Comparison of ENCODE assay signal across 8 cellular contexts in the genomic region with DNA sequence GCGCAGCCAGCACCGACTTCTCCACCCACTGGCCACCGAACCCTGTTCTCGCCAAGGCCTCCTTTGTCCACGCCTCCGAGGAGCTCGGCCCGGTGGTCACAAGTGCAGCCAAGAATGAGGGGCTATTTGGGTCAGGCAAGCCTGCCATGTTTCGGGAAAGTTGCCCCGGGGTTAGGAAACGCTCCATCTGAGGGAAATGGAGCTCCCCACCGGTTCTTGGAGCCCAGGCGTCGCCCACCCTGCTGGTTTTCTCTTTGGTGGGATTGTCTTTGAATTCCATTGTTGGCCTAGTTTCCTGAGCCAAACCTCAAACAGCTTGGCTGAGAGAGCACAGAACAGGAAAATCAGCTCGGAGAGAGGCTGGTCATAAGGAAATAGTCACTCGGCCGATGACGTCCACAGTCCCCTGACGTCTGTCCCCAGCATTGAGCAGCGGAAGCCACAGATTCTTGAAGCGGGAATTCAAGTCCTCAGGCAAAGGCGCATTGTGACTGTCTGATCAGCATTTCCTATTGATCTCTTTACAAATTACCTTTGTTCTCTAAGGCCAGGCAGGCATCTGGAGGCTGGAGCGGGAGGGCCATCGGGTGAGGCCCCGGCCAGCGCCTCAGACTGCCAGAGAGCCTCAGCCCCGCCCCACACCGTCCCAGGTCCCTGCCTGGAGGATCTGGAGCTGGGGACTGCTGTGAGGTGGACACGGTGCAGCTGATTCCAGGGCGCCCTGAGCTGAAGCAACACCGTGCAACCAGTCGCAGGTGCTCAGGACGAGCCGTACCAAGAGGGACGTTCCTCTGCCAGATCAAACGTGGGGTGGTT.
A peak's percentile ranks its signal among the peaks of the same experiment; 100 is the strongest.
DNase-seq lines count a peak whose midpoint lies in the region; ATAC-seq and TF ChIP-seq lines count a peak whose summit lies in the region.

No MANE protein-coding gene starts in this region.

- DNase-seq in CD1c-positive myeloid dendritic cell (ENCODE audit: extremely low spot score), result peak; percentile 38
- no peak for DNase-seq in RWPE1 (ENCODE audit: low spot score)
- DNase-seq in glomerular endothelial cell (ENCODE audit: extremely low read depth, low read depth, low spot score), result peak; percentile 44
- no peak for DNase-seq in omental fat pad (ENCODE audit: low spot score)
- no peak for DNase-seq in HFFc6

- H3K9me3 Mint-ChIP-seq in HFFc6, result peaks cover 45% of the 10 kb centered on the region

- no peak overlapping the region for H3K27ac Mint-ChIP-seq in HFFc6

- peak overlapping the region; percentile 91 for H3K27ac ChIP-seq in RWPE1

- peaks cover 2% of the 10 kb centered on the region; the same call in 1 of the 2 replicates for H3K36me3 Mint-ChIP-seq in HFFc6 (ENCODE audit: low read depth)

- TF ChIP-seq CTCF in RWPE1 (conservative IDR thresholded peaks at IDR 0.05; ENCODE audit: low read depth) (no peak), omental fat pad (IDR thresholded peaks at IDR 0.05) (no peak), HFFc6 (IDR thresholded peaks at IDR 0.05) (no peak)

- POLR2A ChIA-PET in RWPE1 (lab: Yijun Ruan, JAX; ENCODE audit: low non-redundant PET), result no interaction called here

- H3K4me1 Mint-ChIP-seq in HFFc6 (ENCODE audit: low read depth), result no peaks in the 10 kb centered on the region

- peaks cover 3% of the 10 kb centered on the region; the same call in 1 of the 2 replicates for H3K27me3 Mint-ChIP-seq in HFFc6 (ENCODE audit: insufficient read depth)

- H3K4me3 Mint-ChIP-seq in HFFc6, result no peak overlapping the region

- CTCF ChIA-PET in RWPE1 (lab: Yijun Ruan, JAX), result no interaction called here

- ATAC-seq in omental fat pad (ENCODE audit: low FRiP score), result peak; percentile 42
- no peak for ATAC-seq in HG03520 (IDR thresholded peaks at IDR 0.05; ENCODE audit: unreplicated experiment)
- ATAC-seq in GM19455 (IDR thresholded peaks at IDR 0.05; ENCODE audit: unreplicated experiment), result no peak
- no peak for ATAC-seq in HG02588 (IDR thresholded peaks at IDR 0.05; ENCODE audit: unreplicated experiment)

Comparison
In these comparisons a context has a peak if more than half of its experiments do, and no peak if none do; other contexts are left out.
1. DNase-seq: peak in CD1c-positive myeloid dendritic cell (single experiment) and glomerular endothelial cell (single experiment); none in RWPE1 (single experiment), omental fat pad (single experiment) and HFFc6 (single experiment).